In the genomic region with DNA sequence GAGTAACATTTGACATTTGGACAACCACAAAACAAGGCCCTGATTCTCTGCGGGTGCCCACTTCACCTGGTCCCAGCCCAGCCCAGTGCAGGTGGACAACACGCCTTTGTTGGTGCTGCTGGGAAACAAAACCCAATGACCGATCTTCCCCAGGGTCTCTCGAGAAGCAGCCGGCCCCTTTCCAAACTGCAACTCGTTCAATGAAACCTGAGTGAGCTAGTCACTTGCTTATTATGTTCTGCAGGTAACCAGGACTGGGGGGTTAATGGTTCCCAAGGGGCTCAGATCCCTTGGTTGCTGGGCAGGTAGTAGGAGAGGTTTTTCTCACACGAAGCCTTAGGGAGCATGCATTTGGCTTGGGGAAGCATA, we compare ENCODE assay signal across 1 cellular context.
TF ChIP-seq lines count a peak whose summit lies in the region.

No MANE protein-coding gene starts in this region.

TF ChIP-seq in H1, 55 proteins besides CTCF, POLR2A, EP300 and RAD21 (continued from another document):
- no peak for TF ChIP-seq JUN (IDR thresholded peaks at IDR 0.05; ENCODE audit: low read depth, low read length)
- no peak for TF ChIP-seq GTF2F1 (IDR thresholded peaks at IDR 0.05; ENCODE audit: borderline replicate concordance, low read depth, low read length)
- TF ChIP-seq SIRT6 (IDR thresholded peaks at IDR 0.05; ENCODE audit: low read length): no peak
- no peak for TF ChIP-seq TAF7 (optimal IDR thresholded peaks at IDR 0.05; ENCODE audit: borderline replicate concordance, low read depth, low read length)
- no peak for TF ChIP-seq CHD2 (IDR thresholded peaks at IDR 0.05; ENCODE audit: low read length)
- no peak for TF ChIP-seq CTBP2 (IDR thresholded peaks at IDR 0.05; ENCODE audit: borderline replicate concordance, insufficient read depth, insufficient read length, low read length)
- no peak for TF ChIP-seq EGR1 (IDR thresholded peaks at IDR 0.05; ENCODE audit: borderline replicate concordance, low read depth, low read length)
- TF ChIP-seq, protein P1, sequence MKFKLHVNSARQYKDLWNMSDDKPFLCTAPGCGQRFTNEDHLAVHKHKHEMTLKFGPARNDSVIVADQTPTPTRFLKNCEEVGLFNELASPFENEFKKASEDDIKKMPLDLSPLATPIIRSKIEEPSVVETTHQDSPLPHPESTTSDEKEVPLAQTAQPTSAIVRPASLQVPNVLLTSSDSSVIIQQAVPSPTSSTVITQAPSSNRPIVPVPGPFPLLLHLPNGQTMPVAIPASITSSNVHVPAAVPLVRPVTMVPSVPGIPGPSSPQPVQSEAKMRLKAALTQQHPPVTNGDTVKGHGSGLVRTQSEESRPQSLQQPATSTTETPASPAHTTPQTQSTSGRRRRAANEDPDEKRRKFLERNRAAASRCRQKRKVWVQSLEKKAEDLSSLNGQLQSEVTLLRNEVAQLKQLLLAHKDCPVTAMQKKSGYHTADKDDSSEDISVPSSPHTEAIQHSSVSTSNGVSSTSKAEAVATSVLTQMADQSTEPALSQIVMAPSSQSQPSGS (IDR thresholded peaks at IDR 0.05; ENCODE audit: low read length): no peak
- TF ChIP-seq, protein P2, sequence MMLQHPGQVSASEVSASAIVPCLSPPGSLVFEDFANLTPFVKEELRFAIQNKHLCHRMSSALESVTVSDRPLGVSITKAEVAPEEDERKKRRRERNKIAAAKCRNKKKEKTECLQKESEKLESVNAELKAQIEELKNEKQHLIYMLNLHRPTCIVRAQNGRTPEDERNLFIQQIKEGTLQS (IDR thresholded peaks at IDR 0.05; ENCODE audit: insufficient read depth, low read depth, low read length): no peak
